ENCODE assay signal across 8 cellular contexts in the genomic region with DNA sequence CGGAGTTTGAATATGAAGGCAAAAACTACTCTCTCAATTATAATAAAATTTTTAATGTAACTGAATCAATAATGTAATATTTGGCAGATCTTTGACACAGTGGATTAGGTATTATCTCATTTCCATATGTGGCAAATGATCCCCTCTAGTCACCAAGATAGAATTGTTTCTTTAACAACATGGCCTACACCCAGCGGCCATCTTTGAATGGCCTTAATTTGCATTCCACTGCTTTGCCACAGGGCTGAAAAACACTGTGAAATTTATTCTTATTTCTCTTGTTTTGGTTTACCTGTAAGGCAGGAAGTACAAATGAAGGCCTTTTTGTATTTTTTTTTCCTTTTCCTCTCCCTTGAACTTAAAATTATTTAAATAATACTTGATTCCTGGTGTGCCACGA.
"Had no signal": no experiment of that assay in that cellular context is flagged by ENCODE, and none has a peak within 500 bp of the region (broad histone marks: within the 10 kb centered on the region; RNA-seq: fewer than 3 reads in every experiment).

No MANE protein-coding gene starts in this region.

- H3K4me3 ChIP-seq: heart left ventricle, thoracic aorta had no signal

- H3K27ac ChIP-seq: foreskin keratinocyte had no signal

- H3K9me3 ChIP-seq: heart left ventricle, thoracic aorta had no signal

- H3K4me1 ChIP-seq: foreskin keratinocyte had no signal

- H3K9me3 Mint-ChIP-seq: activated naive CD8-positive, alpha-beta T cell treated with anti-CD3 and anti-CD28 coated beads, Interleukin-2, amount 50 U/mL, for 24 hours; activated T-helper 1 cell treated with anti-CD3 and anti-CD28 coated beads, Interleukin-12 subunit alpha, Interleukin-12 subunit beta, Interleukin-2, Interleukin-4 antibody, amounts not matched to agents 30 ng/mL and 10 ng/mL and 1 ng/mL, durations not matched to agents 14 hours and 24 hours and 36 hours; nephron progenitor cell; stimulated activated naive CD8-positive, alpha-beta T cell treated with anti-CD3 and anti-CD28 coated beads, Interleukin-15, amount 100 ng/mL, for 72 hours had no signal

- H3K27me3 ChIP-seq: foreskin keratinocyte, heart left ventricle had no signal

- H3K27me3 Mint-ChIP-seq: activated naive CD8-positive, alpha-beta T cell treated with anti-CD3 and anti-CD28 coated beads, Interleukin-2, amount 50 U/mL, for 24 hours; stimulated activated naive CD8-positive, alpha-beta T cell treated with anti-CD3 and anti-CD28 coated beads, Interleukin-15, amount 100 ng/mL, for 72 hours had no signal

- H3K4me3 Mint-ChIP-seq: activated CD8-positive, alpha-beta T cell treated with anti-CD3 and anti-CD28 coated beads, Interleukin-2, amount 10 ng/mL, durations not matched to agents 7 days and 5 days; activated naive CD8-positive, alpha-beta T cell treated with anti-CD3 and anti-CD28 coated beads, Interleukin-2, amount 50 U/mL, for 24 hours; activated T-helper 1 cell treated with anti-CD3 and anti-CD28 coated beads, Interleukin-12 subunit alpha, Interleukin-12 subunit beta, Interleukin-2, Interleukin-4 antibody, amounts not matched to agents 30 ng/mL and 10 ng/mL and 1 ng/mL, durations not matched to agents 14 hours and 24 hours and 36 hours; nephron progenitor cell; stimulated activated naive CD8-positive, alpha-beta T cell treated with anti-CD3 and anti-CD28 coated beads, Interleukin-15, amount 100 ng/mL, for 72 hours had no signal

- H3K27ac Mint-ChIP-seq: activated naive CD8-positive, alpha-beta T cell treated with anti-CD3 and anti-CD28 coated beads, Interleukin-2, amount 50 U/mL, for 24 hours; nephron progenitor cell had no signal
